14 cellular contexts compared by ENCODE assay signal in the genomic region with DNA sequence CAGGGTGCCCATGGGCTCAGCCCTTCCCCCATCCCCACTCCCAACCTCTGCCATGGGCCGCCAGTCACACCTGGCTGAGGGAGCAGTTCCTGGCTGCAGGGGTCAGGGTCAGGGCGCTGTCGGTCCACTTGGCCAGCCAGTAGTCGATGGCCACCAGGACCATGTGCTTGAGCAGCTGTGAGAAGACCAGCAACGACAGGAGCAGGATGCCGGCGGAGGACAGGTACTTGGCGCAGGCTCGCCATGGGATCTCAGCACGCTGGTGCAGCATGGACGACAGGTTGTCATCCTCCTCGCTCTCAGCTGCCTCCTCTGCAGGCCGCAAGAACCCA. TPM values are rescaled to one million over a fixed set of nuclear protein-coding genes. Genes with fewer than 3 reads are reported as not detected.
"Had no signal": no experiment of that assay in that cellular context is flagged by ENCODE, and none has a peak within 500 bp of the region (broad histone marks: within the 10 kb centered on the region; RNA-seq: fewer than 3 reads in every experiment).

No MANE protein-coding gene starts in this region.

- H3K4me3 ChIP-seq: dorsolateral prefrontal cortex, mucosa of descending colon, tibial nerve had no signal

- ATAC-seq: mucosa of descending colon, natural killer cell had no signal

- H3K9me3 ChIP-seq: mucosa of descending colon, tibial nerve had no signal

- H3K36me3 Mint-ChIP-seq: activated naive CD4-positive, alpha-beta T cell treated with anti-CD3 and anti-CD28 coated beads, Interleukin-2, amount 10 ng/mL, durations not matched to agents 7 days and 5 days; immature natural killer cell; natural killer cell had no signal

- H3K27ac Mint-ChIP-seq: activated naive CD4-positive, alpha-beta T cell treated with anti-CD3 and anti-CD28 coated beads, Interleukin-2, amount 10 ng/mL, durations not matched to agents 7 days and 5 days; activated T-helper 2 cell treated with anti-CD3 and anti-CD28 coated beads, Interferon-gamma antibody, Interleukin-2, Interleukin-4, amounts not matched to agents 10 μg/mL and 5 μg/mL and 100 μg/mL, durations not matched to agents 14 hours and 24 hours and 36 hours; immature natural killer cell; natural killer cell had no signal

- H3K4me1 Mint-ChIP-seq: central memory CD8-positive, alpha-beta T cell; immature natural killer cell; natural killer cell had no signal

- H3K27me3 Mint-ChIP-seq: central memory CD8-positive, alpha-beta T cell had no signal

- H3K9me3 Mint-ChIP-seq: activated naive CD4-positive, alpha-beta T cell treated with anti-CD3 and anti-CD28 coated beads, Interleukin-2, amount 10 ng/mL, durations not matched to agents 7 days and 5 days; activated T-helper 2 cell treated with anti-CD3 and anti-CD28 coated beads, Interferon-gamma antibody, Interleukin-2, Interleukin-4, amounts not matched to agents 10 μg/mL and 5 μg/mL and 100 μg/mL, durations not matched to agents 14 hours and 24 hours and 36 hours; central memory CD8-positive, alpha-beta T cell; immature natural killer cell; natural killer cell had no signal

- H3K27me3 ChIP-seq: dorsolateral prefrontal cortex, tibial nerve had no signal

- H3K36me3 ChIP-seq: tibial nerve had no signal

- H3K4me3 Mint-ChIP-seq: activated naive CD4-positive, alpha-beta T cell treated with anti-CD3 and anti-CD28 coated beads, Interleukin-2, amount 10 ng/mL, durations not matched to agents 7 days and 5 days; central memory CD8-positive, alpha-beta T cell; immature natural killer cell; natural killer cell had no signal

- DNase-seq: activated CD4-positive, alpha-beta T cell treated with anti-CD3 and anti-CD28 coated beads for 48 hours; activated CD8-positive, alpha-beta memory T cell treated with anti-CD3 and anti-CD28 coated beads for 24 hours; activated naive CD4-positive, alpha-beta T cell treated with anti-CD3 and anti-CD28 coated beads, Interleukin-2, amount 10 ng/mL, durations not matched to agents 7 days and 5 days; dorsolateral prefrontal cortex; immature natural killer cell; natural killer cell; nucleus accumbens; stimulated activated CD4-positive, alpha-beta T cell treated with anti-CD3 and anti-CD28 coated beads, Interleukin-15, amount 100 ng/mL, for 24 hours; stimulated activated CD4-positive, alpha-beta T cell treated with anti-CD3 and anti-CD28 coated beads, Interleukin-4, amount 100 ng/mL, for 4 hours had no signal

RNA-seq across cellular contexts. Expression of gene KCNJ11, which starts 18.3 kb away (rescaled TPM):
- total RNA-seq: fibroblast of villous mesenchyme had no signal
- polyA plus RNA-seq: immature natural killer cell had no signal
